8 cellular contexts compared by ENCODE assay signal in the genomic region with DNA sequence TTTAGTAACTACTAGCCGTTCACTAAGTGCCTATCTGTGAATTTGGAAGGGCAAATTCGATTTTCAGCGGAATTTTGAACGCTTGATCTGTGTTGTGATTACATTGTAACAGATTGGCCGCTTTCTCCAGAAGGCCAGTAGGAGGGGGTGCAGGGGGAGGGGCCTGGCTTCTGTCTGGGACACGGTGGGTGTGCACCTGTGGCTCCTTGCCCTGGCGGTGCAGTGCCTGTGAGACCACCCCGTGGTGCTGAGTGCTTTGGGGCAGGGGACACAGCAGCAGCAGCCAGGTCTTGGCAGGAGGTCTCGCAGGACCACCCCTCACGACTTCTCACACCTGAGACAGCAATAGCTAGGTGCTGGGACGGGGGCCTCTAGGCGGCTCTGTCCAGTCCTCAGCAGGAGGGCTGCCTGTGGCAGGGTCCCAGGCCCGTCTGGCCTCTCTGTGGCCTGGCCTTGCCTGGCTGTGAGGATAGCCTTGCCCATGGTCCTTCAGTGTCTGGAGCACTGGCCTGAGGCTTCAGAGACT. TPM values are rescaled to one million over a fixed set of nuclear protein-coding genes. Genes with fewer than 3 reads are reported as not detected.
DNase-seq lines count a peak whose midpoint lies in the region; ATAC-seq, FAIRE-seq and TF ChIP-seq lines count a peak whose summit lies in the region.

No MANE protein-coding gene starts in this region.

- FAIRE-seq in small intestine (lab: Jason Lieb, UNC) = no peak

- WGBS in hepatocyte (ENCODE audit: low lambda C conversion rate, missing lambda C conversion rate) = 28% methylated on average over 13 of the region's 13 CpGs
- WGBS in small intestine, 3 donors = 8 to 15% (median 13%) methylated on average over 13 of the region's 13 CpGs

- no peaks in the 10 kb centered on the region for H3K27me3 Mint-ChIP-seq in activated CD4-positive, alpha-beta memory T cell treated with anti-CD3 and anti-CD28 coated beads for 36 hours

- peaks cover 33% of the 10 kb centered on the region for H3K36me3 Mint-ChIP-seq in activated CD4-positive, alpha-beta memory T cell treated with anti-CD3 and anti-CD28 coated beads for 36 hours

- H2AFZ ChIP-seq in HCT116 (ENCODE audit: low read depth, low read length, poor library complexity, severe bottlenecking) (no peak overlapping the region), hepatocyte (no peak overlapping the region)

- no peak for TF ChIP-seq RAD21 in HCT116 (IDR thresholded peaks at IDR 0.05; ENCODE audit: low read depth)

- H3K27ac ChIP-seq in HCT116 (ENCODE audit: low read depth, low read length) (peak overlapping the region; percentile 100; the same call in 1 of the 2 replicates), hepatocyte (peak overlapping the region; percentile 63), small intestine (ENCODE audit: low read depth in 1 of 2, low read length in 1 of 2) (no peak overlapping the region)

- no peak for DNase-seq in HCT116 (ENCODE audit: low read depth, low spot score)
- no peak for DNase-seq in activated CD4-positive, alpha-beta memory T cell treated with anti-CD3 and anti-CD28 coated beads for 36 hours
- no peak for DNase-seq in hepatocyte (ENCODE audit: low spot score)
- DNase-seq in small intestine = no peak
- DNase-seq in GM10248 (ENCODE audit: extremely low spot score) = no peak
- no peak for DNase-seq in T-helper 9 cell
- no peak for DNase-seq in effector CD4-positive, alpha-beta T cell

- peak overlapping the region; percentile 94 for H3K4me2 ChIP-seq in HCT116 (ENCODE audit: low read length)
- peak overlapping the region; percentile 98 for H3K4me2 ChIP-seq in hepatocyte

- intact Hi-C loops in HCT116 (cut with micrococcal nuclease) = no loop called here
- intact Hi-C loops in activated CD4-positive, alpha-beta memory T cell treated with anti-CD3 and anti-CD28 coated beads for 36 hours (cut with micrococcal nuclease) = no loop called here

- peaks cover 9 to 42% of the 10 kb centered on the region in 2 experiments for H3K4me1 ChIP-seq in HCT116 (ENCODE audit: control insufficient read depth in 1 of 2, insufficient read depth in 2 of 2, low read length in 2 of 2)
- H3K4me1 ChIP-seq in hepatocyte (ENCODE audit: insufficient read depth) = peaks cover 15% of the 10 kb centered on the region
- peaks cover 6% of the 10 kb centered on the region in 2 donors for H3K4me1 ChIP-seq in small intestine (ENCODE audit: control insufficient read depth in 2 of 2, insufficient read depth in 1 of 2, low read depth in 1 of 2, low read length in 1 of 2)

- no TSS peak for BruUV-seq in HCT116 (replicated peaks; lab: Mats Ljungman, UMichigan)

- POLR2A ChIA-PET in HCT116 (lab: Charles Lee) (no interaction called here), GM10248 (lab: Yijun Ruan, JAX) (no interaction called here)
- POLR2A ChIA-PET in activated CD4-positive, alpha-beta memory T cell treated with anti-CD3 and anti-CD28 coated beads for 36 hours (lab: Charles Lee) = no interaction called here

- RAD21 ChIA-PET in HCT116 (lab: Charles Lee; ENCODE audit: low non-redundant PET in 1 of 2, low total read pairs in 2 of 2, uncharacterized antibody in 2 of 2, unreplicated experiment in 2 of 2) = no interaction called here

- H3K27me3 ChIP-seq in HCT116 (ENCODE audit: insufficient read depth, low read length) = no peaks in the 10 kb centered on the region
- no peaks in the 10 kb centered on the region for H3K27me3 ChIP-seq in hepatocyte
- no peaks in the 10 kb centered on the region for H3K27me3 ChIP-seq in small intestine (ENCODE audit: control insufficient read depth in 2 of 2, insufficient read depth in 2 of 2, low read length in 2 of 2)

- no peak for ATAC-seq in HCT116
- no peak for ATAC-seq in GM19455 (IDR thresholded peaks at IDR 0.05; ENCODE audit: unreplicated experiment)

- TF ChIP-seq CTCF in HCT116 (IDR thresholded peaks at IDR 0.05 in 2 of 3, conservative IDR thresholded peaks at IDR 0.05 in 1 of 3; ENCODE audit: borderline replicate concordance in 1 of 3, insufficient read depth in 1 of 3, low read depth in 2 of 3, low read length in 2 of 3) (no peak), hepatocyte (IDR thresholded peaks at IDR 0.05; ENCODE audit: poor library complexity) (no peak), GM10248 (IDR thresholded peaks at IDR 0.05; ENCODE audit: control extremely low read depth, extremely low read depth, low read depth, missing control alignments) (no peak)

- H3K27ac Mint-ChIP-seq in activated CD4-positive, alpha-beta memory T cell treated with anti-CD3 and anti-CD28 coated beads for 36 hours = peak overlapping the region; percentile 95

- CTCF ChIA-PET in HCT116 (lab: Charles Lee) (no interaction called here), GM10248 (lab: Yijun Ruan, JAX) (no interaction called here)
- CTCF ChIA-PET in activated CD4-positive, alpha-beta memory T cell treated with anti-CD3 and anti-CD28 coated beads for 36 hours (lab: Charles Lee) = interaction anchor here (1.4 kb wide), 1 partner anchor 10 kb away, joined by 3 read pairs; no protein-coding TSS in a partner anchor

- H3K9me2 ChIP-seq in HCT116 (ENCODE audit: insufficient read depth) = no peaks in the 10 kb centered on the region
- no peaks in the 10 kb centered on the region for H3K9me2 ChIP-seq in hepatocyte (replicated peaks; ENCODE audit: insufficient read depth)

- peak overlapping the region; percentile 98 for H3K4me3 Mint-ChIP-seq in activated CD4-positive, alpha-beta memory T cell treated with anti-CD3 and anti-CD28 coated beads for 36 hours

- peaks cover 29% of the 10 kb centered on the region; the same call in 1 of the 2 replicates for H4K20me1 ChIP-seq in HCT116 (ENCODE audit: insufficient read depth)
- peaks cover 64% of the 10 kb centered on the region for H4K20me1 ChIP-seq in hepatocyte (ENCODE audit: insufficient read depth, poor library complexity, severe bottlenecking)

- H3K36me3 ChIP-seq in HCT116 (ENCODE audit: control insufficient read depth in 1 of 2, insufficient read depth in 2 of 2, low read length in 2 of 2) (peaks cover 17 to 38% of the 10 kb centered on the region in 2 experiments), hepatocyte (replicated peaks; ENCODE audit: insufficient read depth, low read depth) (no peaks in the 10 kb centered on the region), small intestine (ENCODE audit: control insufficient read depth in 2 of 2, insufficient read depth in 2 of 2, low read length in 2 of 2) (peaks cover 10 to 15% of the 10 kb centered on the region in 2 donors)

- H3K4me1 Mint-ChIP-seq in activated CD4-positive, alpha-beta memory T cell treated with anti-CD3 and anti-CD28 coated beads for 36 hours (ENCODE audit: low read depth) = peaks cover 29% of the 10 kb centered on the region

- H3K9me3 ChIP-seq in HCT116 (ENCODE audit: control insufficient read depth in 1 of 2, insufficient read depth in 1 of 2, low read depth in 1 of 2, low read length in 2 of 2) (no peaks in the 10 kb centered on the region), hepatocyte (ENCODE audit: low read depth) (no peaks in the 10 kb centered on the region), small intestine (ENCODE audit: control insufficient read depth, low read depth) (no peaks in the 10 kb centered on the region)

- no peak for TF ChIP-seq POLR2A in HCT116 (IDR thresholded peaks at IDR 0.05; ENCODE audit: borderline replicate concordance, extremely low read depth, insufficient read depth, insufficient read length)

- H3K79me2 ChIP-seq in HCT116 (ENCODE audit: insufficient read depth, low read length) (peaks cover 64% of the 10 kb centered on the region), hepatocyte (peaks cover 64% of the 10 kb centered on the region)

- peak overlapping the region; percentile 96 for H3K9ac ChIP-seq in HCT116 (ENCODE audit: low read length)

- H3K4me3 ChIP-seq in HCT116 (replicated peaks in 1 of 2; ENCODE audit: low read depth in 1 of 2, low read length in 2 of 2) (peak overlapping the region; percentile 98 to 99), hepatocyte (peak overlapping the region; percentile 73), small intestine (ENCODE audit: low read depth in 1 of 2, low read length in 2 of 2) (peak overlapping the region; percentile 78 to 95)

- peaks cover 4% of the 10 kb centered on the region for H3K9me3 Mint-ChIP-seq in activated CD4-positive, alpha-beta memory T cell treated with anti-CD3 and anti-CD28 coated beads for 36 hours

TF ChIP-seq in HCT116, 20 proteins besides CTCF, POLR2A, EP300 and RAD21 (continues in another document):
- TF ChIP-seq CBX3 (IDR thresholded peaks at IDR 0.05; ENCODE audit: low read depth) (no peak), JUND (IDR thresholded peaks at IDR 0.05) (no peak), SRF (IDR thresholded peaks at IDR 0.05; ENCODE audit: low read depth) (no peak), EGR1 (IDR thresholded peaks at IDR 0.05; ENCODE audit: low read depth) (no peak), POLR2AphosphoS5 (IDR thresholded peaks at IDR 0.05; ENCODE audit: low read depth, low read length) (no peak)

RNA-seq across cellular contexts. Expression of a gene that starts 1.8 kb away (rescaled TPM):
- total RNA-seq in HCT116 (2021; ENCODE audit: unreplicated experiment) (212 TPM), hepatocyte (76.0 and 78.8 TPM in 2 replicates)
- 96.9 and 135 TPM in 2 replicates for polyA plus RNA-seq in HCT116 (2012)
- 100 to 1,000 TPM; 248 to 249 TPM for total RNA-seq in activated CD4-positive, alpha-beta memory T cell treated with anti-CD3 and anti-CD28 coated beads for 36 hours
- polyA plus RNA-seq in hepatocyte (150 and 183 TPM in 2 replicates), small intestine (10 to 100 TPM; 38.7 to 85.5 (median 44.0) TPM)

RNA-seq across cellular contexts. Expression of a gene that starts 22.2 kb away (rescaled TPM):
- total RNA-seq in HCT116 (2021; ENCODE audit: unreplicated experiment) = 44.7 TPM
- polyA plus RNA-seq in HCT116 (2012) = 37.2 and 44.8 TPM in 2 replicates
- total RNA-seq in activated CD4-positive, alpha-beta memory T cell treated with anti-CD3 and anti-CD28 coated beads for 36 hours = under 1 TPM; 0.17 to 0.31 TPM
- 1.8 and 3.0 TPM in 2 replicates for total RNA-seq in hepatocyte
- polyA plus RNA-seq in hepatocyte = 2.4 and 5.5 TPM in 2 replicates
- polyA plus RNA-seq in small intestine = 10 to 100 TPM in 1 of 3 donors, 1 to 10 TPM in 2; 4.5 to 10.5 (median 6.5) TPM

RNA-seq across cellular contexts. Expression of a gene that starts 40.4 kb away (rescaled TPM):
- total RNA-seq in HCT116 (2021; ENCODE audit: unreplicated experiment) (52.7 TPM), hepatocyte (65.5 and 73.0 TPM in 2 replicates)
- 40.4 and 42.8 TPM in 2 replicates for polyA plus RNA-seq in HCT116 (2012)
- 10 to 100 TPM; 59.6 to 60.8 TPM for total RNA-seq in activated CD4-positive, alpha-beta memory T cell treated with anti-CD3 and anti-CD28 coated beads for 36 hours
- polyA plus RNA-seq in hepatocyte (137 and 138 TPM in 2 replicates), small intestine (10 to 100 TPM; 55.4 to 67.8 (median 59.2) TPM)

RNA-seq across cellular contexts. Expression of a gene that starts 40.5 kb away (rescaled TPM):
- total RNA-seq in HCT116 (2021; ENCODE audit: unreplicated experiment) = 35.2 TPM
- polyA plus RNA-seq in HCT116 (2012) = 31.4 and 34.6 TPM in 2 replicates
- 10 to 100 TPM; 19.0 to 19.1 TPM for total RNA-seq in activated CD4-positive, alpha-beta memory T cell treated with anti-CD3 and anti-CD28 coated beads for 36 hours
- 70.1 and 76.6 TPM in 2 replicates for total RNA-seq in hepatocyte
- polyA plus RNA-seq in hepatocyte = 133 and 161 TPM in 2 replicates
- polyA plus RNA-seq in small intestine = 10 to 100 TPM; 34.3 to 51.5 (median 36.2) TPM

RNA-seq across cellular contexts. Expression of a gene that starts 55.4 kb away (rescaled TPM):
- not detected for total RNA-seq in HCT116 (2021; ENCODE audit: unreplicated experiment)
- not detected in 2 replicates for polyA plus RNA-seq in HCT116 (2012)
- total RNA-seq in activated CD4-positive, alpha-beta memory T cell treated with anti-CD3 and anti-CD28 coated beads for 36 hours = not detected
- total RNA-seq in hepatocyte = not detected in 2 replicates
- polyA plus RNA-seq in hepatocyte = not detected in 2 replicates
- 1 to 10 TPM in 1 of 3 donors, under 1 TPM in 1, not detected in 1; 0.81 to 1.3 TPM for polyA plus RNA-seq in small intestine

Comparison
In these comparisons a context has a peak if more than half of its experiments do, and no peak if none do; other contexts are left out.
1. H3K27ac ChIP-seq: peak in HCT116 (single experiment) and hepatocyte (single experiment); none in small intestine (0 of 2).
2. RNA of a gene that starts 22.2 kb away (total RNA-seq): 44.7 TPM in HCT116 (single experiment); 1.8 to 3.0 TPM in hepatocyte and 0.17 to 0.31 TPM in activated CD4-positive, alpha-beta memory T cell treated with anti-CD3 and anti-CD28 coated beads for 36 hours; every median in the first group is over 10 times any median in the second.
3. Peak in every context shown above with its lines, with median percentiles within 50 percentile points of each other: H3K4me3 ChIP-seq.